In genomic region chr12:101391181-101391580, GRCh38 we compare ENCODE assay signal across 1 cellular context.
A peak's percentile ranks its signal among the peaks of the same experiment; 100 is the strongest.
TF ChIP-seq lines count a peak whose summit lies in the region.
"Not testable (repeated sequence)": the region's sequence is repeated elsewhere in the genome, so short reads cannot be mapped to it uniquely, and the experiment has no call there.

No MANE protein-coding gene starts in this region.

- H3K36me3 ChIP-seq in HEK293 (ENCODE audit: control insufficient read depth in 2 of 2, insufficient read depth in 1 of 2, low read length in 2 of 2): peaks cover 25 to 53% of the 10 kb centered on the region in 2 experiments

- H3K9me3 ChIP-seq in HEK293 (ENCODE audit: control insufficient read depth, insufficient read depth, low read depth, low read length): not testable (repeated sequence)

- H3K4me3 ChIP-seq in HEK293 (ENCODE audit: low read depth, low read length): not testable (repeated sequence)

- POLR2A ChIA-PET in HEK293 (lab: Yijun Ruan, JAX): not testable (repeated sequence)

- TF ChIP-seq CTCF in HEK293 (tag by site-specific recombination; IDR thresholded peaks at IDR 0.05): not testable (repeated sequence)

- CTCF ChIA-PET in HEK293 (lab: Yijun Ruan, JAX): not testable (repeated sequence)

- not testable (repeated sequence) for H3K4me1 ChIP-seq in HEK293 (ENCODE audit: control insufficient read depth, insufficient read depth, low read length)

- not testable (repeated sequence) for H3K27ac ChIP-seq in HEK293 (ENCODE audit: extremely low read depth, low read depth, low read length)

TF ChIP-seq in HEK293, 187 proteins besides CTCF, POLR2A, EP300 and RAD21:
- TF ChIP-seq SCRT2 (tag by site-specific recombination; IDR thresholded peaks at IDR 0.05) (peak; percentile 72), SCRT1 (tag by site-specific recombination; IDR thresholded peaks at IDR 0.05; ENCODE audit: borderline replicate concordance) (peak; percentile 57; the same call in 1 of the 2 replicates)
